Comparison of ENCODE assay signal across 8 cellular contexts in genomic region chr2:71129891-71130324, GRCh38. TPM values are rescaled to one million over a fixed set of nuclear protein-coding genes. Genes with fewer than 3 reads are reported as not detected.
DNase-seq lines count a peak whose midpoint lies in the region; ATAC-seq and TF ChIP-seq lines count a peak whose summit lies in the region.

Gene MCEE, minus strand, starts transcription at chr2:71130229. Its CDS starts 10 bp downstream, at chr2:71130219.

- DNase-seq in AML-193 (lab: John Stamatoyannopoulos, UW) (peak; percentile 85 to 86), NCI-H345 treated with DMSO at 0.1 percent for 48 hours (lab: John Stamatoyannopoulos, UW; ENCODE audit: unreplicated experiment) (peak; percentile 86), lower leg skin (ENCODE audit: low spot score in 2 of 2) (peak; percentile 88 to 98)
- peak; percentile 78 to 88 for DNase-seq in activated CD4-positive, alpha-beta T cell treated with anti-CD3 and anti-CD28 coated beads for 24 hours (ENCODE audit: low read depth in 2 of 2)
- peak; percentile 67 to 86 (median 69) for DNase-seq in stimulated activated CD4-positive, alpha-beta T cell treated with anti-CD3 and anti-CD28 coated beads, TNF-alpha, amount 100 ng/mL, for 1 hour (ENCODE audit: low read depth in 3 of 3, low spot score in 1 of 3)

- peak within 1 kb of the TSS; percentile 93 for H3K27ac ChIP-seq in cingulate gyrus (ENCODE audit: low read depth, low read length)

- no peak for TF ChIP-seq CTCF in lower leg skin (IDR thresholded peaks at IDR 0.05)

- peak in 1 of 2 donors; percentile 31 for TF ChIP-seq POLR2A in lower leg skin (IDR thresholded peaks at IDR 0.05)

- ATAC-seq in GM19035 (IDR thresholded peaks at IDR 0.05; ENCODE audit: unreplicated experiment) (peak; percentile 88), HG03280 (IDR thresholded peaks at IDR 0.05; ENCODE audit: unreplicated experiment) (peak; percentile 81)

- peak within 1 kb of the TSS; percentile 71 for H3K4me3 ChIP-seq in lower leg skin (ENCODE audit: low read depth, poor library complexity, severe bottlenecking)

- WGBS in lower leg skin, 2 donors, result 0% methylated on average over 30 to 33 of the region's 36 CpGs

- intact Hi-C loops in lower leg skin (cut with DNase I; ENCODE audit: low total_unique reads), result no loop called here

RNA-seq across cellular contexts. Expression of gene MCEE, which starts in this region (rescaled TPM):
- 10 to 100 TPM; 19.0 to 45.2 (median 33.3) TPM for total RNA-seq in lower leg skin

Comparison
In these comparisons a context has a peak if more than half of its experiments do, and no peak if none do; other contexts are left out.
1. Peak in every context shown above with its lines: DNase-seq, ATAC-seq, H3K4me3 ChIP-seq and H3K27ac ChIP-seq.